In the genomic region with DNA sequence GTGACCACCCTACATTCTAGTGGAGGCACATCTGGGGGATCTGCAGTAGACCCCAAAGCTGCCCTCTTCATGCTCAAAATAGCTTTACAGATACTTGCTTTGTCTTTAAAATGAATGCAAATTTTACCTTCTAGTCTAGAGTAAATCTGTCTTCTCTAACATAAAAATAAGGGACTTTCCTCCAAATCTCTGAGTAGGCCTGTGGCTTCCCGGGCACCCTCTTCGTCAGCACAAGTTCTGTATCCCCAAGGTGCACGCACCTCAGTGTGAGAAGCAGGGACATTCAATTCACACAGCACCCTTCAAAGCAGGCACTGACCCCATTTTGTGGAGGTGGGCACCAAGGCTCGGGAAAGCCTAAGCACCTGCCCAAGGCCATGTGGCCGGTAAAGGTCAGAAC, we compare ENCODE assay signal across 2 cellular contexts.
TF ChIP-seq lines count a peak whose summit lies in the region.

No MANE protein-coding gene starts in this region.

TF ChIP-seq in GM23338, 12 proteins besides CTCF, POLR2A, EP300 and RAD21 (continued from another document):
- no peak for TF ChIP-seq CREB1 (CRISPR knock-in tag; IDR thresholded peaks at IDR 0.05; ENCODE audit: low read depth)
- no peak for TF ChIP-seq ZNF462 (CRISPR knock-in tag; IDR thresholded peaks at IDR 0.05)
- TF ChIP-seq ZNF331 (CRISPR knock-in tag; IDR thresholded peaks at IDR 0.05; ENCODE audit: low read depth) = no peak
- TF ChIP-seq ZNF114 (CRISPR knock-in tag; IDR thresholded peaks at IDR 0.05) = no peak
- no peak for TF ChIP-seq EZH2phosphoT487 (IDR thresholded peaks at IDR 0.05; ENCODE audit: unreplicated experiment)
- TF ChIP-seq EZH2 (IDR thresholded peaks at IDR 0.05; ENCODE audit: low read depth, unreplicated experiment) = no peak

TF ChIP-seq in SK-N-SH, 30 proteins besides CTCF, POLR2A, EP300 and RAD21 (continued from another document):
- TF ChIP-seq, protein P1, sequence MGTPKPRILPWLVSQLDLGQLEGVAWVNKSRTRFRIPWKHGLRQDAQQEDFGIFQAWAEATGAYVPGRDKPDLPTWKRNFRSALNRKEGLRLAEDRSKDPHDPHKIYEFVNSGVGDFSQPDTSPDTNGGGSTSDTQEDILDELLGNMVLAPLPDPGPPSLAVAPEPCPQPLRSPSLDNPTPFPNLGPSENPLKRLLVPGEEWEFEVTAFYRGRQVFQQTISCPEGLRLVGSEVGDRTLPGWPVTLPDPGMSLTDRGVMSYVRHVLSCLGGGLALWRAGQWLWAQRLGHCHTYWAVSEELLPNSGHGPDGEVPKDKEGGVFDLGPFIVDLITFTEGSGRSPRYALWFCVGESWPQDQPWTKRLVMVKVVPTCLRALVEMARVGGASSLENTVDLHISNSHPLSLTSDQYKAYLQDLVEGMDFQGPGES (IDR thresholded peaks at IDR 0.05; ENCODE audit: low read depth, low read length) = no peak
- TF ChIP-seq EZH2phosphoT487 (IDR thresholded peaks at IDR 0.05; ENCODE audit: borderline replicate concordance, low read depth) (no peak), FOXJ3 (CRISPR knock-in tag; IDR thresholded peaks at IDR 0.05) (no peak), PBX3 (IDR thresholded peaks at IDR 0.05) (no peak), CHD2 (IDR thresholded peaks at IDR 0.05; ENCODE audit: low read length, partially characterized antibody) (no peak), TAF1 (IDR thresholded peaks at IDR 0.05; ENCODE audit: borderline replicate concordance, low read depth, low read length) (no peak), MAX (IDR thresholded peaks at IDR 0.05; ENCODE audit: low read depth) (no peak), FOXM1 (IDR thresholded peaks at IDR 0.05; ENCODE audit: low read depth) (no peak), SIN3A (IDR thresholded peaks at IDR 0.05; ENCODE audit: borderline replicate concordance, low read depth, low read length) (no peak), TEAD4 (IDR thresholded peaks at IDR 0.05; ENCODE audit: borderline replicate concordance, insufficient read depth) (no peak)
- TF ChIP-seq, protein P2, sequence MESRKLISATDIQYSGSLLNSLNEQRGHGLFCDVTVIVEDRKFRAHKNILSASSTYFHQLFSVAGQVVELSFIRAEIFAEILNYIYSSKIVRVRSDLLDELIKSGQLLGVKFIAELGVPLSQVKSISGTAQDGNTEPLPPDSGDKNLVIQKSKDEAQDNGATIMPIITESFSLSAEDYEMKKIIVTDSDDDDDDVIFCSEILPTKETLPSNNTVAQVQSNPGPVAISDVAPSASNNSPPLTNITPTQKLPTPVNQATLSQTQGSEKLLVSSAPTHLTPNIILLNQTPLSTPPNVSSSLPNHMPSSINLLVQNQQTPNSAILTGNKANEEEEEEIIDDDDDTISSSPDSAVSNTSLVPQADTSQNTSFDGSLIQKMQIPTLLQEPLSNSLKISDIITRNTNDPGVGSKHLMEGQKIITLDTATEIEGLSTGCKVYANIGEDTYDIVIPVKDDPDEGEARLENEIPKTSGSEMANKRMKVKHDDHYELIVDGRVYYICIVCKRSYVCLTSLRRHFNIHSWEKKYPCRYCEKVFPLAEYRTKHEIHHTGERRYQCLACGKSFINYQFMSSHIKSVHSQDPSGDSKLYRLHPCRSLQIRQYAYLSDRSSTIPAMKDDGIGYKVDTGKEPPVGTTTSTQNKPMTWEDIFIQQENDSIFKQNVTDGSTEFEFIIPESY (IDR thresholded peaks at IDR 0.05; ENCODE audit: borderline replicate concordance, low read depth) = no peak
- TF ChIP-seq, protein P3, sequence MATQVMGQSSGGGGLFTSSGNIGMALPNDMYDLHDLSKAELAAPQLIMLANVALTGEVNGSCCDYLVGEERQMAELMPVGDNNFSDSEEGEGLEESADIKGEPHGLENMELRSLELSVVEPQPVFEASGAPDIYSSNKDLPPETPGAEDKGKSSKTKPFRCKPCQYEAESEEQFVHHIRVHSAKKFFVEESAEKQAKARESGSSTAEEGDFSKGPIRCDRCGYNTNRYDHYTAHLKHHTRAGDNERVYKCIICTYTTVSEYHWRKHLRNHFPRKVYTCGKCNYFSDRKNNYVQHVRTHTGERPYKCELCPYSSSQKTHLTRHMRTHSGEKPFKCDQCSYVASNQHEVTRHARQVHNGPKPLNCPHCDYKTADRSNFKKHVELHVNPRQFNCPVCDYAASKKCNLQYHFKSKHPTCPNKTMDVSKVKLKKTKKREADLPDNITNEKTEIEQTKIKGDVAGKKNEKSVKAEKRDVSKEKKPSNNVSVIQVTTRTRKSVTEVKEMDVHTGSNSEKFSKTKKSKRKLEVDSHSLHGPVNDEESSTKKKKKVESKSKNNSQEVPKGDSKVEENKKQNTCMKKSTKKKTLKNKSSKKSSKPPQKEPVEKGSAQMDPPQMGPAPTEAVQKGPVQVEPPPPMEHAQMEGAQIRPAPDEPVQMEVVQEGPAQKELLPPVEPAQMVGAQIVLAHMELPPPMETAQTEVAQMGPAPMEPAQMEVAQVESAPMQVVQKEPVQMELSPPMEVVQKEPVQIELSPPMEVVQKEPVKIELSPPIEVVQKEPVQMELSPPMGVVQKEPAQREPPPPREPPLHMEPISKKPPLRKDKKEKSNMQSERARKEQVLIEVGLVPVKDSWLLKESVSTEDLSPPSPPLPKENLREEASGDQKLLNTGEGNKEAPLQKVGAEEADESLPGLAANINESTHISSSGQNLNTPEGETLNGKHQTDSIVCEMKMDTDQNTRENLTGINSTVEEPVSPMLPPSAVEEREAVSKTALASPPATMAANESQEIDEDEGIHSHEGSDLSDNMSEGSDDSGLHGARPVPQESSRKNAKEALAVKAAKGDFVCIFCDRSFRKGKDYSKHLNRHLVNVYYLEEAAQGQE (IDR thresholded peaks at IDR 0.05; ENCODE audit: low read depth, low read length) = no peak
